Comparison of ENCODE assay signal across 1 cellular context in genomic region chr3:152109038-152109437, GRCh38.
TF ChIP-seq lines count a peak whose summit lies in the region.

No MANE protein-coding gene starts in this region.

TF ChIP-seq in K562, 482 proteins besides CTCF, POLR2A, EP300 and RAD21 (continued from another document):
- TF ChIP-seq ID3 (CRISPR knock-in tag; IDR thresholded peaks at IDR 0.05), result no peak
- TF ChIP-seq ID3 (tag; IDR thresholded peaks at IDR 0.05), result no peak
- peak; percentile 78 for TF ChIP-seq MTA2 (IDR thresholded peaks at IDR 0.05; ENCODE audit: low read depth)
- peak; percentile 64; the same call in 1 of the 2 replicates for TF ChIP-seq PML (IDR thresholded peaks at IDR 0.05; ENCODE audit: low read length)
- TF ChIP-seq ARNT (IDR thresholded peaks at IDR 0.05), result peak in 1 of 2 experiments; percentile 91; a peak in 2 of 4 replicates
- TF ChIP-seq MYBL2 (IDR thresholded peaks at IDR 0.05; ENCODE audit: low read depth), result no peak
- TF ChIP-seq MYBL2 (CRISPR knock-in tag; IDR thresholded peaks at IDR 0.05; ENCODE audit: borderline replicate concordance), result no peak
- peak; percentile 59 to 71 for TF ChIP-seq KDM1A (IDR thresholded peaks at IDR 0.05)
- TF ChIP-seq SMAD1 (IDR thresholded peaks at IDR 0.05; ENCODE audit: low read depth, low read length, partially characterized antibody), result no peak
- peak in 1 of 2 experiments; percentile 82; a peak in 1 of 3 replicates for TF ChIP-seq CBX3 (IDR thresholded peaks at IDR 0.05; ENCODE audit: borderline replicate concordance in 1 of 2, low read length in 2 of 2)
- TF ChIP-seq ZNF655 (CRISPR knock-in tag; IDR thresholded peaks at IDR 0.05), result no peak
- no peak for TF ChIP-seq MED1 (CRISPR knock-in tag; IDR thresholded peaks at IDR 0.05; ENCODE audit: borderline replicate concordance)
- TF ChIP-seq IRF9 (tag; IDR thresholded peaks at IDR 0.05), result no peak
- TF ChIP-seq ZFP36 (IDR thresholded peaks at IDR 0.05; ENCODE audit: low read depth, low read length, partially characterized antibody), result no peak
- TF ChIP-seq ZBTB26 (CRISPR knock-in tag; IDR thresholded peaks at IDR 0.05), result no peak
- TF ChIP-seq SNIP1 (IDR thresholded peaks at IDR 0.05; ENCODE audit: low read depth), result no peak
- peak in 1 of 2 experiments; percentile 62; a peak in 1 of 4 replicates for TF ChIP-seq TBL1XR1 (IDR thresholded peaks at IDR 0.05; ENCODE audit: low read length in 2 of 2)
- no peak for TF ChIP-seq KDM4B (IDR thresholded peaks at IDR 0.05; ENCODE audit: borderline replicate concordance in 2 of 2, low read depth in 1 of 2)
- TF ChIP-seq STAT5A (IDR thresholded peaks at IDR 0.05; ENCODE audit: borderline replicate concordance, low read length), result peak; percentile 71; the same call in 1 of the 2 replicates
- TF ChIP-seq SIX5 (IDR thresholded peaks at IDR 0.05; ENCODE audit: borderline replicate concordance in 1 of 2, insufficient read depth in 1 of 2, low read depth in 1 of 2, low read length in 2 of 2), result no peak
- TF ChIP-seq SPI1 (IDR thresholded peaks at IDR 0.05; ENCODE audit: borderline replicate concordance, low read depth, low read length), result no peak
- no peak for TF ChIP-seq ZNF395 (CRISPR knock-in tag; IDR thresholded peaks at IDR 0.05)
- no peak for TF ChIP-seq FOXO4 (CRISPR knock-in tag; IDR thresholded peaks at IDR 0.05)
- TF ChIP-seq BRD9 (IDR thresholded peaks at IDR 0.05; ENCODE audit: low read depth, partially characterized antibody), result peak; percentile 90
- TF ChIP-seq NBN (IDR thresholded peaks at IDR 0.05; ENCODE audit: low read depth), result peak; percentile 80
- TF ChIP-seq ZBTB17 (CRISPR knock-in tag; IDR thresholded peaks at IDR 0.05), result no peak
- 0 out of 2 replicates have a peak, but pooled peaks have one; percentile 68 for TF ChIP-seq MTA3 (IDR thresholded peaks at IDR 0.05; ENCODE audit: borderline replicate concordance)
- TF ChIP-seq NEUROD1 (IDR thresholded peaks at IDR 0.05; ENCODE audit: borderline replicate concordance, low read depth, low read length, partially characterized antibody), result peak; percentile 53
- TF ChIP-seq TCFL5 (CRISPR knock-in tag; conservative IDR thresholded peaks at IDR 0.05), result no peak
- no peak for TF ChIP-seq STAG1 (CRISPR knock-in tag; IDR thresholded peaks at IDR 0.05; ENCODE audit: borderline replicate concordance)
- TF ChIP-seq PRPF4 (IDR thresholded peaks at IDR 0.05; ENCODE audit: insufficient read depth, low read depth, low read length, poor library complexity, severe bottlenecking), result no peak
- TF ChIP-seq TAF9B (IDR thresholded peaks at IDR 0.05; ENCODE audit: partially characterized antibody), result no peak
- TF ChIP-seq MTA1 (IDR thresholded peaks at IDR 0.05; ENCODE audit: borderline replicate concordance), result peak; percentile 19; the same call in 1 of the 2 replicates
- no peak for TF ChIP-seq ZBTB2 (IDR thresholded peaks at IDR 0.05)
- TF ChIP-seq ZNF239 (CRISPR knock-in tag; IDR thresholded peaks at IDR 0.05), result no peak
- TF ChIP-seq TRIM24 (IDR thresholded peaks at IDR 0.05), result peak; percentile 85 to 89
- TF ChIP-seq MYC (IDR thresholded peaks at IDR 0.05; ENCODE audit: low read depth, low read length), result peak; percentile 51; the same call in 1 of the 2 replicates
- no peak for TF ChIP-seq MYC (CRISPR knock-in tag; IDR thresholded peaks at IDR 0.05; ENCODE audit: borderline replicate concordance, low read depth)
- TF ChIP-seq DPF2 (IDR thresholded peaks at IDR 0.05), result peak; percentile 97
- no peak for TF ChIP-seq RBBP5 (IDR thresholded peaks at IDR 0.05; ENCODE audit: borderline replicate concordance, insufficient read depth, low read length, poor library complexity, severe bottlenecking)
- TF ChIP-seq CREM (IDR thresholded peaks at IDR 0.05; ENCODE audit: low read depth), result peak; percentile 69
- TF ChIP-seq ZBTB40 (IDR thresholded peaks at IDR 0.05), result 0 out of 2 replicates have a peak, but pooled peaks have one; percentile 15
- no peak for TF ChIP-seq ZBTB40 (CRISPR knock-in tag; IDR thresholded peaks at IDR 0.05)
- no peak for TF ChIP-seq CREB5 (CRISPR knock-in tag; IDR thresholded peaks at IDR 0.05)
TF ChIP-seq in K562: peak in this region for 86.
